Comparison of ENCODE assay signal across 15 cellular contexts in the genomic region with DNA sequence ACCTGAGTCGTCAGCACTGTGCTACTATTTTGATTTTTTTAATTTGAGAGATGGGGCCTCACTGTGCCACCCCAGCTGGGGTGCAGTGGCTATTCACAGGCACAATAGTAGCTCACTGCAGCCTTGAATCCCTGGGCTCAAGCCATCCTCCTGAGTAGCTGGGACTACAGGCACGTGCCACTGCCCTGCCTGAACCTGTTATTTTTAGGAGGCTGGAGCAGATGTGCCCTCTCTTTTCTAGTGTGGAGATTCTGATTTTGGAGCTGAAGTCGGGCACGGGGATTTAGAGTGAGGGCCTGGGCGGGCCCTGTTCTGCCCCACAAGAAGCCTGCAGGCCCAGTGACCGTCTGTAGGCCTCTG. TPM values are rescaled to one million over a fixed set of nuclear protein-coding genes. Genes with fewer than 3 reads are reported as not detected.
DNase-seq lines count a peak whose midpoint lies in the region; ATAC-seq, FAIRE-seq and TF ChIP-seq lines count a peak whose summit lies in the region.
"Had no signal": no experiment of that assay in that cellular context is flagged by ENCODE, and none has a peak within 500 bp of the region (broad histone marks: within the 10 kb centered on the region; RNA-seq: fewer than 3 reads in every experiment).

No MANE protein-coding gene starts in this region.

- H2BK120ac ChIP-seq in mesenchymal stem cell (ENCODE audit: low read depth, low read length) = no peak overlapping the region

- peak overlapping the region; percentile 89 for H3K27ac Mint-ChIP-seq in activated naive CD4-positive, alpha-beta T cell treated with anti-CD3 and anti-CD28 coated beads for 36 hours

- no peak for FAIRE-seq in K562 (lab: Jason Lieb, UNC)

- H3K4me2 ChIP-seq in K562 (ENCODE audit: insufficient read depth, low read length) = no peak overlapping the region
- no peak overlapping the region for H3K4me2 ChIP-seq in mesenchymal stem cell (ENCODE audit: low read length, poor library complexity, severe bottlenecking)

- H3K4me1 Mint-ChIP-seq in activated naive CD4-positive, alpha-beta T cell treated with anti-CD3 and anti-CD28 coated beads for 36 hours (ENCODE audit: low read depth) = peaks cover 47% of the 10 kb centered on the region
- H3K4me1 Mint-ChIP-seq: H9 had no signal

- peaks cover 2% of the 10 kb centered on the region for H3K79me1 ChIP-seq in mesenchymal stem cell (replicated peaks; ENCODE audit: low read length, poor library complexity, severe bottlenecking)

- CTCF ChIA-PET in activated naive CD4-positive, alpha-beta T cell treated with anti-CD3 and anti-CD28 coated beads for 36 hours (lab: Charles Lee) = interaction anchor here (0.6 to 1.4 kb wide), 2 partner anchors 22 to 68 kb away, joined by 4 to 5 read pairs; no protein-coding TSS in a partner anchor
- CTCF ChIA-PET in K562 (lab: Yijun Ruan, JAX; ENCODE audit: low intra/inter-chr PET ratio) = no interaction called here

- no peak overlapping the region for H2AFZ ChIP-seq in K562 (ENCODE audit: low read depth, low read length)
- H2AFZ ChIP-seq in mesenchymal stem cell (ENCODE audit: low read depth, low read length) = no peak overlapping the region

- no peak overlapping the region for H3K27ac ChIP-seq in K562 (ENCODE audit: extremely low read depth, low read depth, low read length)
- peak overlapping the region; percentile 1 for H3K27ac ChIP-seq in mesenchymal stem cell (ENCODE audit: low read length, poor library complexity, severe bottlenecking)
- peak overlapping the region; percentile 74 for H3K27ac ChIP-seq in thymus (ENCODE audit: low read depth)

- H4K20me1 ChIP-seq in K562 (replicated peaks; ENCODE audit: control insufficient read depth, insufficient read depth, low read length) = no peaks in the 10 kb centered on the region; the same call in 1 of the 2 replicates

- no peak overlapping the region for H3K4me3 ChIP-seq in K562
- H3K4me3 ChIP-seq in mesenchymal stem cell (ENCODE audit: insufficient read depth in 1 of 2, low read depth in 1 of 2, low read length in 2 of 2) = no peak overlapping the region
- H3K4me3 ChIP-seq in thymus (ENCODE audit: low read length) = no peak overlapping the region

- H3K9me1 ChIP-seq in K562 (ENCODE audit: control insufficient read depth, insufficient read depth, low read length) = no peaks in the 10 kb centered on the region

- no peak overlapping the region for H3K4ac ChIP-seq in mesenchymal stem cell (ENCODE audit: low read depth in 1 of 2, low read length in 2 of 2)

- no peaks in the 10 kb centered on the region for H3K9me3 Mint-ChIP-seq in activated naive CD4-positive, alpha-beta T cell treated with anti-CD3 and anti-CD28 coated beads for 36 hours
- H3K9me3 Mint-ChIP-seq: H9 had no signal

- no peak for TF ChIP-seq EP300 in K562 (IDR thresholded peaks at IDR 0.05; ENCODE audit: low read length)

- no peak for DNase-seq in activated naive CD4-positive, alpha-beta T cell treated with anti-CD3 and anti-CD28 coated beads for 36 hours
- no peak for DNase-seq in activated naive CD4-positive, alpha-beta T cell treated with Interleukin-2 at 50 U/mL for 16 hours
- DNase-seq in K562 (ENCODE audit: extremely low read depth in 1 of 4, low spot score in 3 of 4) (no peak), mesenchymal stem cell (no peak), glomerular visceral epithelial cell (ENCODE audit: extremely low spot score) (no peak), GM13976 (ENCODE audit: low spot score) (no peak)
- DNase-seq: activated gamma-delta T cell; effector memory CD4-positive, alpha-beta T cell; H9; hippocampal formation; NCI-H2107; T-helper 9 cell had no signal

- H3K36me3 ChIP-seq in K562 (ENCODE audit: control insufficient read depth, insufficient read depth, low read length) (peaks cover 65% of the 10 kb centered on the region; the same call in 2 of the 3 replicates), mesenchymal stem cell (ENCODE audit: control insufficient read depth in 1 of 2, insufficient read depth in 2 of 2, low read depth in 1 of 2, low read length in 2 of 2) (peaks cover 35 to 49% of the 10 kb centered on the region in 2 experiments), thymus (ENCODE audit: control insufficient read depth, insufficient read depth) (peaks cover 36% of the 10 kb centered on the region)

- H4K91ac ChIP-seq in mesenchymal stem cell (ENCODE audit: low read length) = peak overlapping the region; percentile 48

- H3K27me3 ChIP-seq in K562 (ENCODE audit: control insufficient read depth in 2 of 2, insufficient read depth in 2 of 2, low read length in 2 of 2) = no peaks in the 10 kb centered on the region
- no peaks in the 10 kb centered on the region for H3K27me3 ChIP-seq in mesenchymal stem cell (ENCODE audit: control insufficient read depth in 1 of 2, insufficient read depth in 1 of 2, low read length in 2 of 2)
- H3K27me3 ChIP-seq in thymus (ENCODE audit: control insufficient read depth, insufficient read depth) = no peaks in the 10 kb centered on the region

- H3K9me3 ChIP-seq in K562 (replicated peaks; ENCODE audit: control insufficient read depth, insufficient read depth, low read depth, low read length) (no peaks in the 10 kb centered on the region), mesenchymal stem cell (ENCODE audit: control insufficient read depth, low read length) (no peaks in the 10 kb centered on the region), thymus (ENCODE audit: control insufficient read depth) (no peaks in the 10 kb centered on the region)

- peak overlapping the region; percentile 78 for H2AK5ac ChIP-seq in mesenchymal stem cell (ENCODE audit: low read length, severe bottlenecking)

- 75% methylated on average over 6 of the region's 6 CpGs for WGBS in K562 (ENCODE audit: insufficient coverage, low coverage, missing lambda C conversion rate)
- 82% methylated on average over 6 of the region's 6 CpGs for WGBS in mesenchymal stem cell
- WGBS in thymus = 77% methylated on average over 6 of the region's 6 CpGs

- H2BK5ac ChIP-seq in mesenchymal stem cell (ENCODE audit: low read depth, low read length, poor library complexity, severe bottlenecking) = no peak overlapping the region

- no peaks in the 10 kb centered on the region for H3K27me3 Mint-ChIP-seq in activated naive CD4-positive, alpha-beta T cell treated with anti-CD3 and anti-CD28 coated beads for 36 hours (ENCODE audit: low read depth)

- H3K4me1 ChIP-seq in K562 (replicated peaks in 1 of 2; ENCODE audit: control insufficient read depth in 2 of 2, insufficient read depth in 2 of 2, low read length in 2 of 2) = no peaks in the 10 kb centered on the region; a peak in 1 of 5 replicates
- peaks cover 14% of the 10 kb centered on the region for H3K4me1 ChIP-seq in mesenchymal stem cell (ENCODE audit: control insufficient read depth, insufficient read depth, low read depth, low read length)
- peaks cover 15% of the 10 kb centered on the region for H3K4me1 ChIP-seq in thymus (ENCODE audit: control insufficient read depth, insufficient read depth, low read length)

- H3K9ac ChIP-seq in K562 (ENCODE audit: insufficient read depth in 1 of 2, low read depth in 2 of 2, low read length in 2 of 2) (no peak overlapping the region), mesenchymal stem cell (ENCODE audit: low read length) (no peak overlapping the region)

- in situ Hi-C loops in K562 (cut with MboI) = no loop called here
- in situ Hi-C loops in GM13976 (cut with MboI; ENCODE audit: low sequenced_read_pairs, unreplicated experiment) = no loop called here

- H3K14ac ChIP-seq in mesenchymal stem cell (ENCODE audit: low read length in 2 of 2) = no peak overlapping the region

- TF ChIP-seq CTCF in K562 (IDR thresholded peaks at IDR 0.05 in 2 of 3, conservative IDR thresholded peaks at IDR 0.05 in 1 of 3; ENCODE audit: insufficient read depth in 2 of 3, low read depth in 1 of 3, low read length in 3 of 3) (no peak), GM13976 (IDR thresholded peaks at IDR 0.05; ENCODE audit: borderline replicate concordance, control extremely low read depth, extremely low read depth, insufficient read depth, missing control alignments) (no peak)

- no peaks in the 10 kb centered on the region for H3K79me2 ChIP-seq in K562 (ENCODE audit: control insufficient read depth, insufficient read depth, low read length)

- 0 out of 2 replicates have a peak, but pooled peaks have one; percentile 21 for TF ChIP-seq POLR2A in K562 (conservative IDR thresholded peaks at IDR 0.05)

- peak overlapping the region; percentile 63 for H4K8ac ChIP-seq in mesenchymal stem cell (ENCODE audit: low read length)

- H3K36me3 Mint-ChIP-seq in activated naive CD4-positive, alpha-beta T cell treated with anti-CD3 and anti-CD28 coated beads for 36 hours (ENCODE audit: low read depth) = peaks cover 71% of the 10 kb centered on the region

- ATAC-seq in K562 (peak; percentile 11), GM21447 (IDR thresholded peaks at IDR 0.05; ENCODE audit: unreplicated experiment) (no peak)

- no peak overlapping the region for H3K23ac ChIP-seq in mesenchymal stem cell (ENCODE audit: low read length in 2 of 2)

- H3K4me3 Mint-ChIP-seq in activated naive CD4-positive, alpha-beta T cell treated with anti-CD3 and anti-CD28 coated beads for 36 hours = no peak overlapping the region
- H3K4me3 Mint-ChIP-seq: H9 had no signal

- intact Hi-C loops in activated naive CD4-positive, alpha-beta T cell treated with anti-CD3 and anti-CD28 coated beads for 36 hours (cut with micrococcal nuclease) = no loop called here
- intact Hi-C loops in K562 (cut with micrococcal nuclease) = no loop called here

- BruUV-seq in K562 (replicated peaks; lab: Mats Ljungman, UMichigan) = TSS peak; percentile 12

- TF ChIP-seq RAD21 in K562 (CRISPR knock-in tag; conservative IDR thresholded peaks at IDR 0.05 in 1 of 2, IDR thresholded peaks at IDR 0.05 in 1 of 2) = no peak

- H2BK12ac ChIP-seq in mesenchymal stem cell (ENCODE audit: low read length in 2 of 2) = no peak overlapping the region

- no peak overlapping the region for H2BK15ac ChIP-seq in mesenchymal stem cell (ENCODE audit: low read depth, poor library complexity, severe bottlenecking)

- POLR2A ChIA-PET in K562 (lab: Yijun Ruan, JAX) = interaction anchor here (0.6 to 2.3 kb wide), 5 partner anchors 8 to 125 kb away, joined by 3 to 13 read pairs (median 4); no protein-coding TSS in a partner anchor

- peak overlapping the region; percentile 20 to 35 for H3K18ac ChIP-seq in mesenchymal stem cell (ENCODE audit: low read depth in 1 of 2, low read length in 2 of 2)

RNA-seq across cellular contexts. Expression of gene SLC25A47, which starts 17.3 kb away (rescaled TPM):
- total RNA-seq in activated naive CD4-positive, alpha-beta T cell treated with anti-CD3 and anti-CD28 coated beads for 36 hours = not detected
- total RNA-seq in K562 (2011; cell fraction: chromatin; rRNA removed; ENCODE audit: low replicate concordance) = not detected in 2 replicates
- total RNA-seq in K562 (2011; cell fraction: nucleolus; rRNA removed) = not detected in 2 replicates
- not detected in 2 replicates for total RNA-seq in K562 (2011; cell fraction: nucleoplasm; rRNA removed)
- total RNA-seq in K562 (2014; rRNA removed) (0.23 and 0.24 TPM in 2 replicates), K562 (2014; rRNA removed; fragmentation: Illumina TruSeq; extraction: Trizol) (not detected in 2 replicates), K562 (2015; rRNA removed; fragmentation: Illumina TruSeq; extraction: Trizol) (0.22 TPM in 1 of 2 replicates, not detected in the other), K562 (2021) (0.09 and 0.25 TPM in 2 replicates)
- polyA plus RNA-seq in K562 (2011; rRNA removed) (not detected in 2 replicates), K562 (2014; fragmentation: Illumina TruSeq; extraction: Trizol) (not detected in 2 replicates), K562 (2014; fragmentation: Nextera tagmentation; extraction: Ambion mirVana) (not detected), K562 (2014; rRNA removed) (not detected in 2 replicates), thymus (0.09 TPM)
- polyA plus RNA-seq in K562 (2011; cell fraction: cytosol; rRNA removed) = not detected in 2 replicates
- polyA plus RNA-seq in K562 (2011; cell fraction: nucleus; rRNA removed) = not detected in 2 replicates
- 0.06 TPM in 1 of 2 replicates, not detected in the other for polyA plus RNA-seq in K562 (2012)
- not detected in 2 replicates for polyA minus RNA-seq in K562 (2011; rRNA and poly(A)+ RNA removed)
- not detected in 2 replicates for polyA minus RNA-seq in K562 (2011; cell fraction: cytosol; rRNA and poly(A)+ RNA removed)
- polyA minus RNA-seq in K562 (2011; cell fraction: nucleus; rRNA and poly(A)+ RNA removed) = not detected in 2 replicates
- not detected for polyA plus RNA-seq in mesenchymal stem cell (2013, experiment 1 of 2)
- polyA plus RNA-seq in mesenchymal stem cell (2013, experiment 2 of 2) = not detected
- total RNA-seq: LHCN-M2 had no signal

RNA-seq across cellular contexts. Expression of gene SLC25A29, which starts 34.2 kb away (rescaled TPM):
- 1 to 10 TPM; 8.9 to 9.8 TPM for total RNA-seq in activated naive CD4-positive, alpha-beta T cell treated with anti-CD3 and anti-CD28 coated beads for 36 hours
- 25.5 and 46.3 TPM in 2 replicates for total RNA-seq in K562 (2011; cell fraction: chromatin; rRNA removed; ENCODE audit: low replicate concordance)
- total RNA-seq in K562 (2011; cell fraction: nucleolus; rRNA removed) = 35.9 TPM in 2 replicates
- 25.8 and 28.6 TPM in 2 replicates for total RNA-seq in K562 (2011; cell fraction: nucleoplasm; rRNA removed)
- total RNA-seq in K562 (2014; rRNA removed) (12.7 and 17.5 TPM in 2 replicates), K562 (2014; rRNA removed; fragmentation: Illumina TruSeq; extraction: Trizol) (2.0 and 2.7 TPM in 2 replicates), K562 (2015; rRNA removed; fragmentation: Illumina TruSeq; extraction: Trizol) (3.8 and 4.1 TPM in 2 replicates), K562 (2021) (13.7 and 14.5 TPM in 2 replicates)
- polyA plus RNA-seq in K562 (2011; rRNA removed) (11.3 and 20.4 TPM in 2 replicates), K562 (2014; fragmentation: Illumina TruSeq; extraction: Trizol) (4.7 and 4.8 TPM in 2 replicates), K562 (2014; fragmentation: Nextera tagmentation; extraction: Ambion mirVana) (under 1 TPM; 0.07 to 0.25 TPM), K562 (2014; rRNA removed) (14.1 and 16.4 TPM in 2 replicates), thymus (90.3 TPM)
- polyA plus RNA-seq in K562 (2011; cell fraction: cytosol; rRNA removed) = 19.0 and 24.9 TPM in 2 replicates
- 94.7 and 105 TPM in 2 replicates for polyA plus RNA-seq in K562 (2011; cell fraction: nucleus; rRNA removed)
- polyA plus RNA-seq in K562 (2012) = 6.3 and 8.5 TPM in 2 replicates
- polyA minus RNA-seq in K562 (2011; rRNA and poly(A)+ RNA removed) = 3.0 and 3.6 TPM in 2 replicates
- 7.5 and 8.0 TPM in 2 replicates for polyA minus RNA-seq in K562 (2011; cell fraction: cytosol; rRNA and poly(A)+ RNA removed)
- 15.0 and 16.2 TPM in 2 replicates for polyA minus RNA-seq in K562 (2011; cell fraction: nucleus; rRNA and poly(A)+ RNA removed)
- polyA plus RNA-seq in mesenchymal stem cell (2013, experiment 1 of 2) = 16.0 TPM
- polyA plus RNA-seq in mesenchymal stem cell (2013, experiment 2 of 2) = 16.1 TPM

RNA-seq across cellular contexts. Expression of gene WDR25, which starts 35.9 kb away (rescaled TPM):
- 1 to 10 TPM; 6.0 to 6.6 TPM for total RNA-seq in activated naive CD4-positive, alpha-beta T cell treated with anti-CD3 and anti-CD28 coated beads for 36 hours
- total RNA-seq in K562 (2011; cell fraction: chromatin; rRNA removed; ENCODE audit: low replicate concordance) = 10.4 and 15.9 TPM in 2 replicates
- total RNA-seq in K562 (2011; cell fraction: nucleolus; rRNA removed) = 11.0 and 11.7 TPM in 2 replicates
- total RNA-seq in K562 (2011; cell fraction: nucleoplasm; rRNA removed) = 8.4 and 11.8 TPM in 2 replicates
- total RNA-seq in K562 (2014; rRNA removed) (11.2 TPM in 2 replicates), K562 (2014; rRNA removed; fragmentation: Illumina TruSeq; extraction: Trizol) (4.1 and 4.2 TPM in 2 replicates), K562 (2015; rRNA removed; fragmentation: Illumina TruSeq; extraction: Trizol) (6.3 and 6.7 TPM in 2 replicates), K562 (2021) (8.0 and 8.4 TPM in 2 replicates)
- polyA plus RNA-seq in K562 (2011; rRNA removed) (6.3 and 7.0 TPM in 2 replicates), K562 (2014; fragmentation: Illumina TruSeq; extraction: Trizol) (7.6 and 7.7 TPM in 2 replicates), K562 (2014; fragmentation: Nextera tagmentation; extraction: Ambion mirVana) (1 to 10 TPM in 1 of 2 experiments, under 1 TPM in 1; 0.42 to 1.2 TPM), K562 (2014; rRNA removed) (7.8 and 8.9 TPM in 2 replicates), thymus (7.2 TPM)
- 8.2 and 14.0 TPM in 2 replicates for polyA plus RNA-seq in K562 (2011; cell fraction: cytosol; rRNA removed)
- polyA plus RNA-seq in K562 (2011; cell fraction: nucleus; rRNA removed) = 4.9 and 5.8 TPM in 2 replicates
- 5.4 and 13.7 TPM in 2 replicates for polyA plus RNA-seq in K562 (2012)
- polyA minus RNA-seq in K562 (2011; rRNA and poly(A)+ RNA removed) = 5.4 and 6.8 TPM in 2 replicates
- polyA minus RNA-seq in K562 (2011; cell fraction: cytosol; rRNA and poly(A)+ RNA removed) = 3.7 and 4.5 TPM in 2 replicates
- polyA minus RNA-seq in K562 (2011; cell fraction: nucleus; rRNA and poly(A)+ RNA removed) = 7.9 and 11.1 TPM in 2 replicates
- polyA plus RNA-seq in mesenchymal stem cell (2013, experiment 1 of 2) = 12.3 TPM
- 12.0 TPM for polyA plus RNA-seq in mesenchymal stem cell (2013, experiment 2 of 2)
